Comparison of ENCODE assay signal across 25 cellular contexts in genomic region chr4:7160951-7161440, GRCh38. TPM values are rescaled to one million over a fixed set of nuclear protein-coding genes. Genes with fewer than 3 reads are reported as not detected.
A peak's percentile ranks its signal among the peaks of the same experiment; 100 is the strongest.
DNase-seq lines count a peak whose midpoint lies in the region; ATAC-seq and TF ChIP-seq lines count a peak whose summit lies in the region.
"Had no signal": no experiment of that assay in that cellular context is flagged by ENCODE, and none has a peak within 500 bp of the region (broad histone marks: within the 10 kb centered on the region; RNA-seq: fewer than 3 reads in every experiment).

No MANE protein-coding gene starts in this region.

- H3K27ac Mint-ChIP-seq in chondrocyte (ENCODE audit: unreplicated experiment) (peak overlapping the region; percentile 36), nephron (peak overlapping the region; percentile 62 to 89 (median 67))
- H3K27ac Mint-ChIP-seq: activated CD8-positive, alpha-beta T cell treated with anti-CD3 and anti-CD28 coated beads for 36 hours; effector memory CD8-positive, alpha-beta T cell; T-cell had no signal

- TF ChIP-seq POLR2A in Peyer's patch (IDR thresholded peaks at IDR 0.05) = no peak
- TF ChIP-seq POLR2A in spleen (IDR thresholded peaks at IDR 0.05) = no peak

- 81 to 92% (median 91%) methylated on average over 10 of the region's 10 CpGs for WGBS in spleen, 5 donors

- in situ Hi-C loops in brain microvascular endothelial cell (cut with HindIII; ENCODE audit: low pct_ligation_motif_present, low sequenced_read_pairs) = no loop called here

- H3K4me1 Mint-ChIP-seq in chondrocyte (ENCODE audit: low read depth) (peaks cover 32% of the 10 kb centered on the region), nephron (peaks cover 64% of the 10 kb centered on the region)
- H3K4me1 Mint-ChIP-seq: T-cell had no signal

- H3K36me3 ChIP-seq in Peyer's patch (no peaks in the 10 kb centered on the region), spleen (no peaks in the 10 kb centered on the region), brain microvascular endothelial cell (replicated peaks) (no peaks in the 10 kb centered on the region)
- H3K36me3 ChIP-seq: HAP-1, neutrophil, upper lobe of left lung had no signal

- TF ChIP-seq CTCF in Peyer's patch (IDR thresholded peaks at IDR 0.05) (no peak), chondrocyte (IDR thresholded peaks at IDR 0.05) (no peak), nephron (IDR thresholded peaks at IDR 0.05; ENCODE audit: unreplicated experiment in 3 of 3) (no peak), spleen (IDR thresholded peaks at IDR 0.05 in 8 of 11, conservative IDR thresholded peaks at IDR 0.05 in 3 of 11) (no peak), brain microvascular endothelial cell (IDR thresholded peaks at IDR 0.05; ENCODE audit: low read depth, low read length, missing control alignments) (no peak)

- H3K27me3 ChIP-seq in Peyer's patch (no peaks in the 10 kb centered on the region), spleen (replicated peaks in 1 of 7) (peaks cover 0 to 11% (median 0%) of the 10 kb centered on the region in 7 donors), brain microvascular endothelial cell (replicated peaks) (no peaks in the 10 kb centered on the region)
- H3K27me3 ChIP-seq: upper lobe of left lung had no signal

- H3K36me3 Mint-ChIP-seq in chondrocyte (ENCODE audit: low read depth) (no peaks in the 10 kb centered on the region), nephron (ENCODE audit: low read depth) (no peaks in the 10 kb centered on the region)
- H3K36me3 Mint-ChIP-seq: T-cell had no signal

- peak in 2 of 3 donors; percentile 45 to 61 for DNase-seq in Peyer's patch
- DNase-seq in chondrocyte (ENCODE audit: low spot score) = no peak
- DNase-seq in spleen = peak; percentile 58
- DNase-seq in brain microvascular endothelial cell = no peak
- DNase-seq in caudate nucleus (lab: John Stamatoyannopoulos, UW) = no peak
- DNase-seq: activated CD8-positive, alpha-beta T cell treated with anti-CD3 and anti-CD28 coated beads for 36 hours; activated gamma-delta T cell; effector memory CD8-positive, alpha-beta T cell; GF-D8; KBM-7; NCI-H1105; NCI-H1930; NCI-H526 treated with DMSO at 0.1 percent for 48 hours; SIG-M5 had no signal

- H3K4me3 ChIP-seq in Peyer's patch = no peak overlapping the region
- no peak overlapping the region for H3K4me3 ChIP-seq in spleen
- no peak overlapping the region for H3K4me3 ChIP-seq in brain microvascular endothelial cell (ENCODE audit: low read depth, low read length)
- H3K4me3 ChIP-seq: HAP-1, skin epidermis, upper lobe of left lung had no signal

- H3K27me3 Mint-ChIP-seq in chondrocyte (ENCODE audit: low read depth) (peaks cover 37% of the 10 kb centered on the region), nephron (ENCODE audit: low read depth) (peaks cover 3% of the 10 kb centered on the region)

- ATAC-seq in GM18519 (IDR thresholded peaks at IDR 0.05; ENCODE audit: low FRiP score, unreplicated experiment) = no peak
- ATAC-seq: activated CD8-positive, alpha-beta T cell treated with anti-CD3 and anti-CD28 coated beads for 36 hours; effector memory CD8-positive, alpha-beta T cell; Panc1; T-cell had no signal

- no peak overlapping the region for H3K27ac ChIP-seq in Peyer's patch
- no peak overlapping the region for H3K27ac ChIP-seq in spleen
- H3K27ac ChIP-seq in brain microvascular endothelial cell = no peak overlapping the region
- no peak overlapping the region for H3K27ac ChIP-seq in caudate nucleus (ENCODE audit: low read depth, low read length)
- H3K27ac ChIP-seq: C4-2B, neutrophil, skin epidermis, upper lobe of left lung had no signal

- no peaks in the 10 kb centered on the region for H3K9me3 Mint-ChIP-seq in chondrocyte (ENCODE audit: low read depth)
- no peaks in the 10 kb centered on the region for H3K9me3 Mint-ChIP-seq in nephron
- H3K9me3 Mint-ChIP-seq: activated CD8-positive, alpha-beta T cell treated with anti-CD3 and anti-CD28 coated beads for 36 hours; effector memory CD8-positive, alpha-beta T cell; T-cell had no signal

- intact Hi-C loops in spleen (cut with DNase I; ENCODE audit: low total_unique reads) = no loop called here

- no peaks in the 10 kb centered on the region for H3K9me3 ChIP-seq in Peyer's patch
- no peaks in the 10 kb centered on the region for H3K9me3 ChIP-seq in spleen
- H3K9me3 ChIP-seq: Caco-2, HAP-1, neutrophil, upper lobe of left lung had no signal

- peaks cover 0 to 5% (median 0%) of the 10 kb centered on the region in 4 donors for H3K4me1 ChIP-seq in Peyer's patch
- peaks cover under 1 to 13% (median 8%) of the 10 kb centered on the region in 6 donors for H3K4me1 ChIP-seq in spleen
- H3K4me1 ChIP-seq: HAP-1 had no signal

- H3K4me3 Mint-ChIP-seq in chondrocyte (ENCODE audit: unreplicated experiment) (no peak overlapping the region), nephron (no peak overlapping the region)
- H3K4me3 Mint-ChIP-seq: activated CD8-positive, alpha-beta T cell treated with anti-CD3 and anti-CD28 coated beads for 36 hours; effector memory CD8-positive, alpha-beta T cell; T-cell had no signal

RNA-seq across cellular contexts. Expression of gene SORCS2, which starts 31.3 kb away (rescaled TPM):
- 1 to 10 TPM in 2 of 4 donors, under 1 TPM in 2; 0.53 to 9.9 (median 0.90) TPM for total RNA-seq in Peyer's patch
- total RNA-seq in chondrocyte = 9.4 to 21.7 TPM (median 10.9 TPM) in 3 replicates
- 1 to 10 TPM in 1 of 7 donors, under 1 TPM in 6; 0.33 to 1.6 (median 0.61) TPM for total RNA-seq in spleen
- polyA plus RNA-seq in spleen = under 1 TPM; 0.35 to 0.96 (median 0.52) TPM
- total RNA-seq: MCF 10A had no signal

Comparison
In these comparisons a context has a peak if more than half of its experiments do, and no peak if none do; other contexts are left out.
1. DNase-seq: peak in Peyer's patch (2 of 3) and spleen (single experiment); none in chondrocyte (single experiment), brain microvascular endothelial cell (single experiment) and caudate nucleus (0 of 61).